Comparison of ENCODE assay signal across 14 cellular contexts in genomic region chr4:39978904-39979303, GRCh38. TPM values are rescaled to one million over a fixed set of nuclear protein-coding genes. Genes with fewer than 3 reads are reported as not detected.
DNase-seq lines count a peak whose midpoint lies in the region; ATAC-seq and TF ChIP-seq lines count a peak whose summit lies in the region.
"Had no signal": no experiment of that assay in that cellular context is flagged by ENCODE, and none has a peak within 500 bp of the region (broad histone marks: within the 10 kb centered on the region; RNA-seq: fewer than 3 reads in every experiment).

No MANE protein-coding gene starts in this region.

- H3K27me3 Mint-ChIP-seq in activated T-cell treated with anti-CD3 and anti-CD28 coated beads, Interleukin-2, amount 50 U/mL, for 24 hours, result no peaks in the 10 kb centered on the region
- no peaks in the 10 kb centered on the region for H3K27me3 Mint-ChIP-seq in activated naive CD8-positive, alpha-beta T cell treated with anti-CD3 and anti-CD28 coated beads, Interleukin-2, amount 10 ng/mL, durations not matched to agents 7 days and 5 days

- H3K4me1 ChIP-seq in Loucy (ENCODE audit: insufficient read depth, low read length, poor library complexity, severe bottlenecking) (peaks cover 13% of the 10 kb centered on the region), smooth muscle cell (ENCODE audit: low read depth) (peaks cover 17% of the 10 kb centered on the region), right atrium auricular region (peaks cover 0 to 21% of the 10 kb centered on the region in 2 donors)

- no peak for DNase-seq in activated T-cell treated with anti-CD3 and anti-CD28 coated beads, Interleukin-2, amount 50 U/mL, for 24 hours
- no peak for DNase-seq in activated T-cell treated with anti-CD3 and anti-CD28 coated beads, Interleukin-2, amount 50 U/mL, for 48 hours
- DNase-seq in activated naive CD8-positive, alpha-beta T cell treated with anti-CD3 and anti-CD28 coated beads, Interleukin-2, amount 10 ng/mL, durations not matched to agents 7 days and 5 days, result no peak
- DNase-seq in smooth muscle cell (lab: John Stamatoyannopoulos, UW; ENCODE audit: unreplicated experiment) (no peak), C1 segment of cervical spinal cord (lab: John Stamatoyannopoulos, UW) (no peak), right atrium auricular region (ENCODE audit: low spot score) (no peak)
- DNase-seq: NCI-H187; NCI-H526; small intestine; stimulated activated naive CD8-positive, alpha-beta T cell treated with anti-CD3 and anti-CD28 coated beads, Interleukin-15, Interleukin-2, amounts not matched to agents 100 U/mL and 50 U/mL, for 24 hours; T-helper 9 cell had no signal

- H3K9me3 ChIP-seq in Loucy (ENCODE audit: insufficient read depth, low read depth, low read length) (no peaks in the 10 kb centered on the region), smooth muscle cell (replicated peaks; ENCODE audit: low read depth) (no peaks in the 10 kb centered on the region), right atrium auricular region (no peaks in the 10 kb centered on the region)
- H3K9me3 ChIP-seq: HAP-1 had no signal

- 93% methylated on average over 5 of the region's 5 CpGs for WGBS in smooth muscle cell (ENCODE audit: low lambda C conversion rate)

- H3K27me3 ChIP-seq in Loucy (ENCODE audit: insufficient read depth, low read length, poor library complexity, severe bottlenecking) (peaks cover 8% of the 10 kb centered on the region), smooth muscle cell (ENCODE audit: low read depth) (no peaks in the 10 kb centered on the region), right atrium auricular region (no peaks in the 10 kb centered on the region)

- H3K9ac ChIP-seq in Loucy (ENCODE audit: low read depth, low read length, poor library complexity, severe bottlenecking) (peak overlapping the region; percentile 91), smooth muscle cell (ENCODE audit: low read depth) (no peak overlapping the region)

- peaks cover 28% of the 10 kb centered on the region for H3K36me3 Mint-ChIP-seq in activated T-cell treated with anti-CD3 and anti-CD28 coated beads, Interleukin-2, amount 50 U/mL, for 24 hours (ENCODE audit: low read depth)
- H3K36me3 Mint-ChIP-seq in activated naive CD8-positive, alpha-beta T cell treated with anti-CD3 and anti-CD28 coated beads, Interleukin-2, amount 10 ng/mL, durations not matched to agents 7 days and 5 days, result peaks cover 15% of the 10 kb centered on the region

- H3K9me2 ChIP-seq in Loucy (replicated peaks; ENCODE audit: low read depth, low read length), result no peaks in the 10 kb centered on the region

- H2AFZ ChIP-seq in Loucy (ENCODE audit: low read length) (no peak overlapping the region), smooth muscle cell (ENCODE audit: low read depth) (peak overlapping the region; percentile 45)

- peak overlapping the region; percentile 56 for H3K4me3 Mint-ChIP-seq in activated T-cell treated with anti-CD3 and anti-CD28 coated beads, Interleukin-2, amount 50 U/mL, for 24 hours
- peak overlapping the region; percentile 13 for H3K4me3 Mint-ChIP-seq in activated naive CD8-positive, alpha-beta T cell treated with anti-CD3 and anti-CD28 coated beads, Interleukin-2, amount 10 ng/mL, durations not matched to agents 7 days and 5 days

- H3K4me3 ChIP-seq in Loucy (ENCODE audit: low read length, poor library complexity, severe bottlenecking) (no peak overlapping the region), smooth muscle cell (no peak overlapping the region), right atrium auricular region (no peak overlapping the region)

- TF ChIP-seq CTCF in Loucy (conservative IDR thresholded peaks at IDR 0.05; ENCODE audit: low read length), result no peak
- TF ChIP-seq CTCF in smooth muscle cell (IDR thresholded peaks at IDR 0.05; ENCODE audit: borderline replicate concordance, insufficient read depth, poor library complexity, severe bottlenecking), result no peak
- no peak for TF ChIP-seq CTCF in right atrium auricular region (IDR thresholded peaks at IDR 0.05)

- H3K79me2 ChIP-seq in Loucy (ENCODE audit: insufficient read depth, low read length), result peaks cover 35% of the 10 kb centered on the region
- H3K79me2 ChIP-seq in smooth muscle cell (ENCODE audit: low read depth), result peaks cover 30% of the 10 kb centered on the region

- H3K4me2 ChIP-seq in Loucy (ENCODE audit: low read depth, low read length, poor library complexity, severe bottlenecking), result peak overlapping the region; percentile 99
- H3K4me2 ChIP-seq in smooth muscle cell, result no peak overlapping the region

- H3K27ac Mint-ChIP-seq in activated T-cell treated with anti-CD3 and anti-CD28 coated beads, Interleukin-2, amount 50 U/mL, for 24 hours, result peak overlapping the region; percentile 68
- H3K27ac Mint-ChIP-seq in activated naive CD8-positive, alpha-beta T cell treated with anti-CD3 and anti-CD28 coated beads, Interleukin-2, amount 10 ng/mL, durations not matched to agents 7 days and 5 days, result no peak overlapping the region

- peaks cover 32% of the 10 kb centered on the region for H3K4me1 Mint-ChIP-seq in activated T-cell treated with anti-CD3 and anti-CD28 coated beads, Interleukin-2, amount 50 U/mL, for 24 hours (ENCODE audit: low read depth)
- peaks cover 20% of the 10 kb centered on the region for H3K4me1 Mint-ChIP-seq in activated naive CD8-positive, alpha-beta T cell treated with anti-CD3 and anti-CD28 coated beads, Interleukin-2, amount 10 ng/mL, durations not matched to agents 7 days and 5 days

- no peaks in the 10 kb centered on the region for H3F3A ChIP-seq in Loucy (ENCODE audit: low read depth)
- H3F3A ChIP-seq in smooth muscle cell (ENCODE audit: low read depth), result peaks cover 4% of the 10 kb centered on the region

- H3K9me3 Mint-ChIP-seq in activated T-cell treated with anti-CD3 and anti-CD28 coated beads, Interleukin-2, amount 50 U/mL, for 24 hours, result no peaks in the 10 kb centered on the region
- H3K9me3 Mint-ChIP-seq in activated naive CD8-positive, alpha-beta T cell treated with anti-CD3 and anti-CD28 coated beads, Interleukin-2, amount 10 ng/mL, durations not matched to agents 7 days and 5 days, result no peaks in the 10 kb centered on the region

- H3K27ac ChIP-seq in smooth muscle cell (ENCODE audit: low read depth) (no peak overlapping the region), right atrium auricular region (no peak overlapping the region)

- no peak for ATAC-seq in activated naive CD8-positive, alpha-beta T cell treated with anti-CD3 and anti-CD28 coated beads, Interleukin-2, amount 10 ng/mL, durations not matched to agents 7 days and 5 days (ENCODE audit: low read depth)
- no peak for ATAC-seq in HG02759 (IDR thresholded peaks at IDR 0.05; ENCODE audit: unreplicated experiment)
- ATAC-seq: stimulated activated naive CD8-positive, alpha-beta T cell treated with anti-CD3 and anti-CD28 coated beads, Interleukin-15, Interleukin-2, amounts not matched to agents 100 U/mL and 50 U/mL, for 24 hours had no signal

- POLR2A ChIA-PET in activated naive CD8-positive, alpha-beta T cell treated with anti-CD3 and anti-CD28 coated beads, Interleukin-2, amount 10 ng/mL, durations not matched to agents 7 days and 5 days (lab: Charles Lee), result interaction anchor here (1.1 to 2.1 kb wide), 3 partner anchors 68 to 79 kb away, joined by 3 to 14 read pairs (median 7); partner anchors contain the start of gene N4BP2

- H4K20me1 ChIP-seq in Loucy (ENCODE audit: insufficient read depth, low read length, poor library complexity, severe bottlenecking) (peaks cover 30% of the 10 kb centered on the region), smooth muscle cell (ENCODE audit: low read depth) (peaks cover 22% of the 10 kb centered on the region)

- H3K36me3 ChIP-seq in Loucy (ENCODE audit: insufficient read depth, low read length), result no peaks in the 10 kb centered on the region; the same call in 1 of the 2 replicates
- H3K36me3 ChIP-seq in smooth muscle cell (ENCODE audit: low read depth), result no peaks in the 10 kb centered on the region
- H3K36me3 ChIP-seq in right atrium auricular region, result peaks cover 12% of the 10 kb centered on the region

RNA-seq across cellular contexts. Expression of gene PDS5A, which starts 1.2 kb away (rescaled TPM):
- total RNA-seq in activated naive CD8-positive, alpha-beta T cell treated with anti-CD3 and anti-CD28 coated beads, Interleukin-2, amount 10 ng/mL, durations not matched to agents 7 days and 5 days, result 10 to 100 TPM; 96.7 to 99.9 TPM
- 57.5 and 61.3 TPM in 2 replicates for total RNA-seq in smooth muscle cell
- polyA plus RNA-seq in smooth muscle cell, result 18.3 and 19.4 TPM in 2 replicates
- total RNA-seq in right atrium auricular region, result 10 to 100 TPM; 29.5 to 30.3 TPM
